9 cellular contexts compared by ENCODE assay signal in the genomic region with DNA sequence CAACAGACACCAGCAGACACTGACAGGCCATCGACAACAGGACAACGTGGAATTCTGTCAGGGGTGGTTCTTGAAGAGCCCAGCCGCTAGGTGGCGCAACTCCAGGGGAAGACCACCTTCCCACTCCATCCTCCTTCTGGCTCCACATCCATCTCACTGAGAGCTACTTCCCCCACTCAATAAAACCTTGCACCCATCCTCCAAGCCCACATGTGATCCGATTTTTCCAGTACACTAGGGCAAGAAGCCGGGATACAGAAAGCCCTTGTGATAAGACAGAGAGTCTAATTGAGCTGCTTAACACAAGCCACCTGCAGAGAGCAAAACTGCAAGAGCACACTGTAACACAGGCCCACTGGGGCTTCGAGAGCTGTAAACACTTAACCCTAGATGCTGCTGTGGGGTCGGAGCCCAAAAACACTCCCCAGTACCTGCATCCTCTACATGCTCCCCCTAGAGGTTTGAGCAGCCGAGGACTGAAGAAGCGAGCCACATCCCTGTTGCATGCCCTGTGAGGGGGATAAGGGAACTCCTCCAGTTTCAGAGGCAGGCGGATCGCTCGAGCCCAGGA. TPM values are rescaled to one million over a fixed set of nuclear protein-coding genes. Genes with fewer than 3 reads are reported as not detected.
DNase-seq lines count a peak whose midpoint lies in the region; ATAC-seq, FAIRE-seq and TF ChIP-seq lines count a peak whose summit lies in the region.
"Had no signal": no experiment of that assay in that cellular context is flagged by ENCODE, and none has a peak within 500 bp of the region (broad histone marks: within the 10 kb centered on the region; RNA-seq: fewer than 3 reads in every experiment).

No MANE protein-coding gene starts in this region.

- no peaks in the 10 kb centered on the region for H3K4me1 Mint-ChIP-seq in activated T-cell treated with anti-CD3 and anti-CD28 coated beads, Interleukin-2, amount 50 U/mL, for 24 hours (ENCODE audit: low read depth)

- TF ChIP-seq POLR2A in gastroesophageal sphincter (IDR thresholded peaks at IDR 0.05), result no peak

- no peaks in the 10 kb centered on the region; the same call in 1 of the 2 replicates for H3K27me3 ChIP-seq in BJ (ENCODE audit: control insufficient read depth, insufficient read depth, low read length)
- peaks cover 26% of the 10 kb centered on the region for H3K27me3 ChIP-seq in gastroesophageal sphincter

- H3K36me3 Mint-ChIP-seq in activated T-cell treated with anti-CD3 and anti-CD28 coated beads, Interleukin-2, amount 50 U/mL, for 24 hours (ENCODE audit: low read depth), result no peaks in the 10 kb centered on the region

- no peak overlapping the region for H3K4me3 ChIP-seq in BJ (ENCODE audit: low read depth, low read length)
- H3K4me3 ChIP-seq in kidney (ENCODE audit: low read length in 2 of 2), result no peak overlapping the region
- no peak overlapping the region for H3K4me3 ChIP-seq in gastroesophageal sphincter

- no peak for TF ChIP-seq EP300 in gastroesophageal sphincter (IDR thresholded peaks at IDR 0.05)

- H3K4me3 Mint-ChIP-seq in activated T-cell treated with anti-CD3 and anti-CD28 coated beads, Interleukin-2, amount 50 U/mL, for 24 hours, result no peak overlapping the region

- no peak for FAIRE-seq in kidney (lab: Jason Lieb, UNC)

- H3K9me3 ChIP-seq in kidney (ENCODE audit: control insufficient read depth in 1 of 2, low read length in 2 of 2) (no peaks in the 10 kb centered on the region), gastroesophageal sphincter (no peaks in the 10 kb centered on the region)

- peak; percentile 49 for TF ChIP-seq CTCF in BJ (IDR thresholded peaks at IDR 0.05; ENCODE audit: insufficient read depth, low read depth, low read length)
- TF ChIP-seq CTCF in GM13976 (IDR thresholded peaks at IDR 0.05; ENCODE audit: borderline replicate concordance, control extremely low read depth, extremely low read depth, insufficient read depth, missing control alignments), result peak; percentile 74
- TF ChIP-seq CTCF in kidney (IDR thresholded peaks at IDR 0.05; ENCODE audit: borderline replicate concordance, extremely low read depth, insufficient read depth), result peak; percentile 25
- peak in 1 of 4 experiments; percentile 35 for TF ChIP-seq CTCF in gastroesophageal sphincter (IDR thresholded peaks at IDR 0.05)

- no peak overlapping the region for H3K9ac ChIP-seq in kidney (ENCODE audit: low read length in 2 of 2)

- H3K4me1 ChIP-seq in kidney (ENCODE audit: control insufficient read depth in 1 of 2, insufficient read depth in 1 of 2, low read depth in 1 of 2, low read length in 2 of 2) (no peaks in the 10 kb centered on the region), gastroesophageal sphincter (no peaks in the 10 kb centered on the region)

- WGBS in gastroesophageal sphincter (ENCODE audit: low coverage in 1 of 2), 2 donors, result 55% methylated on average over 4 of the region's 13 CpGs; no CpG with 5 or more reads in 1 of the 2 donors

- no peaks in the 10 kb centered on the region for H3K36me3 ChIP-seq in BJ (ENCODE audit: control insufficient read depth, insufficient read depth, low read length)
- H3K36me3 ChIP-seq in kidney (ENCODE audit: control insufficient read depth in 1 of 2, insufficient read depth in 2 of 2, low read length in 2 of 2), result no peaks in the 10 kb centered on the region
- H3K36me3 ChIP-seq in gastroesophageal sphincter, result no peaks in the 10 kb centered on the region

- POLR2A ChIA-PET in BJ (lab: Charles Lee), result no interaction called here

- peaks cover 17% of the 10 kb centered on the region for H3K27me3 Mint-ChIP-seq in activated T-cell treated with anti-CD3 and anti-CD28 coated beads, Interleukin-2, amount 50 U/mL, for 24 hours

- in situ Hi-C loops in GM13976 (cut with MboI; ENCODE audit: low sequenced_read_pairs, unreplicated experiment), result no loop called here

- CTCF ChIA-PET in BJ (lab: Yijun Ruan, JAX), result interaction anchor here (1.0 to 1.4 kb wide), 4 partner anchors 11 to 368 kb away, joined by 3 to 7 read pairs (median 4); no protein-coding TSS in a partner anchor

- H3K27ac ChIP-seq in kidney (ENCODE audit: low read depth in 2 of 2, low read length in 2 of 2) (no peak overlapping the region), gastroesophageal sphincter (no peak overlapping the region)
- H3K27ac ChIP-seq: epithelial cell of prostate had no signal

- intact Hi-C loops in kidney (cut with DNase I), result no loop called here

- H3K9me3 Mint-ChIP-seq in activated T-cell treated with anti-CD3 and anti-CD28 coated beads, Interleukin-2, amount 50 U/mL, for 24 hours, result no peaks in the 10 kb centered on the region

- ATAC-seq in HG03565 (IDR thresholded peaks at IDR 0.05; ENCODE audit: unreplicated experiment) (no peak), gastroesophageal sphincter (no peak)

- H3K27ac Mint-ChIP-seq in activated T-cell treated with anti-CD3 and anti-CD28 coated beads, Interleukin-2, amount 50 U/mL, for 24 hours, result no peak overlapping the region

- no peak for DNase-seq in BJ (ENCODE audit: low read depth)
- DNase-seq in GM13976 (ENCODE audit: low spot score), result peak; percentile 49
- DNase-seq in NCI-H1930 (lab: John Stamatoyannopoulos, UW), result peak; percentile 17 to 50
- peak; percentile 47 for DNase-seq in activated T-cell treated with anti-CD3 and anti-CD28 coated beads, Interleukin-2, amount 50 U/mL, for 24 hours
- DNase-seq in kidney, result no peak
- DNase-seq in SIG-M5 (lab: John Stamatoyannopoulos, UW), result no peak

RNA-seq across cellular contexts. Expression of a gene that starts 11.5 kb away (rescaled TPM):
- not detected in 2 replicates for polyA plus RNA-seq in BJ (2011; rRNA removed)
- not detected in 2 replicates for polyA minus RNA-seq in BJ (2011; rRNA and poly(A)+ RNA removed)
- 2.8 TPM for total RNA-seq in kidney
- not detected for polyA plus RNA-seq in kidney (ENCODE audit: insufficient read depth, low read depth, low replicate concordance)
- 1 to 10 TPM in 2 of 4 donors, under 1 TPM in 2; 0.31 to 1.3 (median 0.99) TPM for total RNA-seq in gastroesophageal sphincter

RNA-seq across cellular contexts. Expression of a gene that starts 58.2 kb away (rescaled TPM):
- polyA plus RNA-seq in BJ (2011; rRNA removed), result 0.82 and 1.0 TPM in 2 replicates
- 0.21 and 1.8 TPM in 2 replicates for polyA minus RNA-seq in BJ (2011; rRNA and poly(A)+ RNA removed)
- 16.6 TPM for total RNA-seq in kidney
- 10.2 TPM for polyA plus RNA-seq in kidney (ENCODE audit: insufficient read depth, low read depth, low replicate concordance)
- 1 to 10 TPM; 2.7 to 7.6 (median 4.1) TPM for total RNA-seq in gastroesophageal sphincter

Comparison
In these comparisons a context has a peak if more than half of its experiments do, and no peak if none do; other contexts are left out.
1. DNase-seq: peak in GM13976 (single experiment), NCI-H1930 (2 of 2) and activated T-cell treated with anti-CD3 and anti-CD28 coated beads, Interleukin-2, amount 50 U/mL, for 24 hours (single experiment); none in BJ (single experiment), kidney (single experiment) and SIG-M5 (single experiment).